8 cellular contexts compared by ENCODE assay signal in the genomic region with DNA sequence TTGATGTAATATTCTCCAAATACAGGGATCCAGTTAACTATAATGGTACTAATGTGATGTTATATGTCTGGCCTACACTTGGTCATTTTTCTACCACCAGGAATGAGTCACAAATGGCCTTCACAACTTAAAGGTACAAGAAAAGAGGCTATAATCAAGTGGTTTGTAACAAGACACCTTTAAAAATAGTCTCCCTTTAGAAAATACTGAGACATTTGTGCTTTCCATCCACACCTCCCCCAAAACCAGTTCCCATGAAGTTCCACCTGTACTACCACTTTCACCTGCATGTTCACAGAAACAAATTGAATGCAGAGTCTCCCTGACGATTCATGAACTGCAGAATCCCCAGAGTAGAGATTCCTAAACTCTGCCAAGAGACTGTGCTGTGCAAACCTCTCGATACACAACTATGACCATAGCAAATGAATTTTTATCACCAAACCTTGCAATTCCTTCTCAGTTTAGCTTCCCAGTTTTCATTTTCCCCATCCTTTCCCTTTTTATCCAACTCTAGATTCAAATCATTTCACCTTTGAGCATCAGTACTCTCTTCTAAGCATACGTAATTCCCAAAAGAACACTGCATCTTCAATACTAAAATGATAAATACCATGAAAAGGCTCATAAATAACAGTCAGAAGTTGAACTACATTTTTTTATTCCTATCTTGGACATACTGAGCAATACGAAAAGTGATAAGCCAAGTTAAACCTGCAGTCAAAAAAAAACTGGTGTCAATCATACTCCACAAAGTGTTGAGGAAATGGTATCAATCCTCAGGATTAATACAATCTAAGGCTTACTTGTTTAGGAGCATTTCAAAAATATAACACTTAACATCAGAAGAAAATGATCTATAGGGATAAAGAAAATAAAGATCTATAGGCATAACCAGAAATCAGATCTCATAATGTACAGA. TPM values are rescaled to one million over a fixed set of nuclear protein-coding genes. Genes with fewer than 3 reads are reported as not detected.
DNase-seq lines count a peak whose midpoint lies in the region; ATAC-seq, FAIRE-seq and TF ChIP-seq lines count a peak whose summit lies in the region.

No MANE protein-coding gene starts in this region.

- H3K4me1 Mint-ChIP-seq in activated T-cell treated with anti-CD3 and anti-CD28 coated beads, Interleukin-2, amount 50 U/mL, for 4 hours (ENCODE audit: low read depth), result peaks cover 35% of the 10 kb centered on the region
- H3K4me1 Mint-ChIP-seq in activated CD8-positive, alpha-beta T cell treated with anti-CD3 and anti-CD28 coated beads, Interleukin-2, amount 10 ng/mL, durations not matched to agents 7 days and 5 days (ENCODE audit: low read depth), result peaks cover 49% of the 10 kb centered on the region

- peak overlapping the region; percentile 80 to 84 for H3K9ac ChIP-seq in kidney (ENCODE audit: low read length in 2 of 2)

- H3K4me3 ChIP-seq in kidney (ENCODE audit: low read length in 2 of 2), result peak overlapping the region; percentile 79 to 89
- H3K4me3 ChIP-seq in thyroid gland (replicated peaks in 1 of 3), result peak overlapping the region in 2 of 3 donors; percentile 1 to 19

- POLR2A ChIA-PET in activated CD8-positive, alpha-beta T cell treated with anti-CD3 and anti-CD28 coated beads, Interleukin-2, amount 10 ng/mL, durations not matched to agents 7 days and 5 days (lab: Charles Lee), result interaction anchor here (1.0 kb wide), 1 partner anchor 110 kb away, joined by 3 read pairs; no protein-coding TSS in a partner anchor

- H3K9me3 ChIP-seq in kidney (ENCODE audit: control insufficient read depth in 1 of 2, low read length in 2 of 2) (no peaks in the 10 kb centered on the region), thyroid gland (no peaks in the 10 kb centered on the region)

- ATAC-seq in activated T-cell treated with anti-CD3 and anti-CD28 coated beads, Interleukin-2, amount 50 U/mL, for 4 hours, result no peak
- ATAC-seq in activated CD8-positive, alpha-beta T cell treated with anti-CD3 and anti-CD28 coated beads, Interleukin-2, amount 10 ng/mL, durations not matched to agents 7 days and 5 days, result no peak
- ATAC-seq in GM19455 (IDR thresholded peaks at IDR 0.05; ENCODE audit: unreplicated experiment), result no peak

- intact Hi-C loops in kidney (cut with DNase I), result loop anchor here (10.0 kb wide), 1 partner anchor 435 kb away; no protein-coding TSS in a partner anchor
- intact Hi-C loops in thyroid gland (cut with DNase I), result loop anchor here (10.0 kb wide), 2 partner anchors 325 to 505 kb away; no protein-coding TSS in a partner anchor

- peak overlapping the region; percentile 100 for H3K4me3 Mint-ChIP-seq in activated T-cell treated with anti-CD3 and anti-CD28 coated beads, Interleukin-2, amount 50 U/mL, for 4 hours
- H3K4me3 Mint-ChIP-seq in activated CD8-positive, alpha-beta T cell treated with anti-CD3 and anti-CD28 coated beads, Interleukin-2, amount 10 ng/mL, durations not matched to agents 7 days and 5 days, result peak overlapping the region; percentile 100

- H3K27ac ChIP-seq in kidney (ENCODE audit: low read depth in 2 of 2, low read length in 2 of 2) (peak overlapping the region; percentile 19 to 57), thyroid gland (peak overlapping the region; percentile 14 to 100 (median 55))

- no peaks in the 10 kb centered on the region for H3K27me3 Mint-ChIP-seq in activated T-cell treated with anti-CD3 and anti-CD28 coated beads, Interleukin-2, amount 50 U/mL, for 4 hours (ENCODE audit: low read depth)
- no peaks in the 10 kb centered on the region for H3K27me3 Mint-ChIP-seq in activated CD8-positive, alpha-beta T cell treated with anti-CD3 and anti-CD28 coated beads, Interleukin-2, amount 10 ng/mL, durations not matched to agents 7 days and 5 days (ENCODE audit: low read depth)

- 30 to 32% methylated on average over 4 of the region's 4 CpGs for WGBS in thyroid gland, 2 donors

- peaks cover 73% of the 10 kb centered on the region for H3K36me3 Mint-ChIP-seq in activated T-cell treated with anti-CD3 and anti-CD28 coated beads, Interleukin-2, amount 50 U/mL, for 4 hours (ENCODE audit: insufficient read depth)
- peaks cover 88% of the 10 kb centered on the region for H3K36me3 Mint-ChIP-seq in activated CD8-positive, alpha-beta T cell treated with anti-CD3 and anti-CD28 coated beads, Interleukin-2, amount 10 ng/mL, durations not matched to agents 7 days and 5 days (ENCODE audit: low read depth)

- H3K36me3 ChIP-seq in kidney (ENCODE audit: control insufficient read depth in 1 of 2, insufficient read depth in 2 of 2, low read length in 2 of 2), result peaks cover 4 to 17% of the 10 kb centered on the region in 2 donors
- H3K36me3 ChIP-seq in thyroid gland, result no peaks in the 10 kb centered on the region

- peak overlapping the region; percentile 76 for H3K27ac Mint-ChIP-seq in activated CD8-positive, alpha-beta T cell treated with anti-CD3 and anti-CD28 coated beads, Interleukin-2, amount 10 ng/mL, durations not matched to agents 7 days and 5 days

- H3K4me1 ChIP-seq in kidney (ENCODE audit: control insufficient read depth in 1 of 2, insufficient read depth in 1 of 2, low read depth in 1 of 2, low read length in 2 of 2) (peaks cover 14 to 19% of the 10 kb centered on the region in 2 donors), thyroid gland (peaks cover 23 to 57% of the 10 kb centered on the region in 2 donors)

- no peak for FAIRE-seq in kidney (lab: Jason Lieb, UNC)

- CTCF ChIA-PET in activated CD8-positive, alpha-beta T cell treated with anti-CD3 and anti-CD28 coated beads, Interleukin-2, amount 10 ng/mL, durations not matched to agents 7 days and 5 days (lab: Charles Lee), result no interaction called here

- no peaks in the 10 kb centered on the region for H3K27me3 ChIP-seq in thyroid gland

- H3K9me3 Mint-ChIP-seq in activated T-cell treated with anti-CD3 and anti-CD28 coated beads, Interleukin-2, amount 50 U/mL, for 4 hours, result no peaks in the 10 kb centered on the region
- no peaks in the 10 kb centered on the region for H3K9me3 Mint-ChIP-seq in activated CD8-positive, alpha-beta T cell treated with anti-CD3 and anti-CD28 coated beads, Interleukin-2, amount 10 ng/mL, durations not matched to agents 7 days and 5 days (ENCODE audit: insufficient read depth)

- DNase-seq in activated T-cell treated with anti-CD3 and anti-CD28 coated beads, Interleukin-2, amount 50 U/mL, for 4 hours, result no peak
- DNase-seq in activated T-cell treated with anti-CD3 and anti-CD28 coated beads, Interleukin-2, amount 50 U/mL, for 48 hours, result no peak
- DNase-seq in activated CD8-positive, alpha-beta T cell treated with anti-CD3 and anti-CD28 coated beads, Interleukin-2, amount 10 ng/mL, durations not matched to agents 7 days and 5 days, result no peak
- DNase-seq in kidney, result no peak
- peak in 1 of 2 donors; percentile 20 for DNase-seq in thyroid gland
- no peak for DNase-seq in SHP77 treated with DMSO at 0.1 percent for 48 hours (lab: John Stamatoyannopoulos, UW)
- no peak for DNase-seq in HPDE6-E6E7 (ENCODE audit: extremely low spot score)

- no peak for TF ChIP-seq CTCF in kidney (IDR thresholded peaks at IDR 0.05; ENCODE audit: borderline replicate concordance, extremely low read depth, insufficient read depth)
- TF ChIP-seq CTCF in thyroid gland (IDR thresholded peaks at IDR 0.05), result no peak

- TF ChIP-seq POLR2A in thyroid gland (IDR thresholded peaks at IDR 0.05), result peak in 1 of 2 donors; percentile 21

RNA-seq across cellular contexts. Expression of a gene that starts 5.8 kb away (rescaled TPM):
- total RNA-seq in activated T-cell treated with anti-CD3 and anti-CD28 coated beads, Interleukin-2, amount 50 U/mL, for 4 hours, result 100 to 1,000 TPM; 119 to 204 (median 130) TPM
- 100 to 1,000 TPM; 113 to 118 TPM for total RNA-seq in activated CD8-positive, alpha-beta T cell treated with anti-CD3 and anti-CD28 coated beads, Interleukin-2, amount 10 ng/mL, durations not matched to agents 7 days and 5 days
- total RNA-seq in kidney (173 TPM), thyroid gland (10 to 100 TPM; 21.9 to 28.1 (median 24.3) TPM)
- 59.9 TPM for polyA plus RNA-seq in kidney (ENCODE audit: insufficient read depth, low read depth, low replicate concordance)
